Comparison of ENCODE assay signal across 23 cellular contexts in the genomic region with DNA sequence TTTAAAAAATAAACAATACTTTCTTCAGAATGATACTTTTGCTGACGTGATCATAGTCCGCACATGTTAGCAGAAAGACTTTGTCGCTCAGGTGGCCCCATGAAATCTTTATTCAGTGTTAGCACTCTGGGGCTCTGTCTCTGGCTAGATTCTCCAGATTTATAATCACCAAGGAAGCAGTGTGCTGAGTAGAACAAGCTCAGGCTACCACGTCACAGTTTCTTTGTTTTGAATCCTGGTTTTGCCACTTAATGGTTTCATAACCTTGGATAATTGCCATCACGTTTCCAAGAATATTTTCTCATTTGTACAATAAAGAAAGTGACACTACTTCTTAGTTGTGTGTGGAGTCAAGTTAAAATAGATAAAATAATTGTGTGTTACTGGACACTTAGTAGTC. TPM values are rescaled to one million over a fixed set of nuclear protein-coding genes. Genes with fewer than 3 reads are reported as not detected.
"Had no signal": no experiment of that assay in that cellular context is flagged by ENCODE, and none has a peak within 500 bp of the region (broad histone marks: within the 10 kb centered on the region; RNA-seq: fewer than 3 reads in every experiment).

No MANE protein-coding gene starts in this region.

- H3K27me3 ChIP-seq: body of pancreas, foreskin keratinocyte, tibial artery had no signal

- H3K36me3 ChIP-seq: tibial artery had no signal

- H3K36me3 Mint-ChIP-seq: activated naive CD8-positive, alpha-beta T cell treated with anti-CD3 and anti-CD28 coated beads, Interleukin-2, amount 10 ng/mL, durations not matched to agents 7 days and 5 days had no signal

- H3K9me3 ChIP-seq: body of pancreas, tibial artery had no signal

- DNase-seq: activated CD4-positive, alpha-beta T cell treated with anti-CD3 and anti-CD28 coated beads, Interleukin-2, amount 10 ng/mL, durations not matched to agents 24 days and 14 days; activated CD8-positive, alpha-beta T cell treated with anti-CD3 and anti-CD28 coated beads for 36 hours; activated naive CD4-positive, alpha-beta T cell; activated naive CD8-positive, alpha-beta T cell treated with anti-CD3 and anti-CD28 coated beads, Interleukin-2, amount 10 ng/mL, durations not matched to agents 7 days and 5 days; activated T-cell treated with anti-CD3 and anti-CD28 coated beads, Interleukin-2, amount 50 U/mL, for 1 hour; body of pancreas; cortex of kidney; foreskin keratinocyte; hypothalamus; nephron progenitor cell; occipital lobe; retina; stimulated activated CD4-positive, alpha-beta T cell treated with anti-CD3 and anti-CD28 coated beads, Interleukin-12 subunit alpha, Interleukin-12 subunit beta, amount 100 ng/mL, for 4 hours; stimulated activated CD4-positive, alpha-beta T cell treated with anti-CD3 and anti-CD28 coated beads, Interleukin-1b, Interleukin-23, amount 100 ng/mL, for 48 hours; stimulated activated naive CD4-positive, alpha-beta T cell treated with Interleukin-2 at 50 U/mL for 16 hours; T1000; tibial artery had no signal

- H3K4me1 Mint-ChIP-seq: activated CD4-positive, alpha-beta T cell treated with anti-CD3 and anti-CD28 coated beads, Interleukin-2, amount 10 ng/mL, durations not matched to agents 24 days and 14 days; activated naive CD8-positive, alpha-beta T cell treated with anti-CD3 and anti-CD28 coated beads, Interleukin-2, amount 10 ng/mL, durations not matched to agents 7 days and 5 days; activated T-helper 17 cell treated with anti-CD3 and anti-CD28 coated beads, Interleukin-2, amount 50 U/mL, for 72 hours had no signal

- H3K4me3 Mint-ChIP-seq: activated CD4-positive, alpha-beta T cell treated with anti-CD3 and anti-CD28 coated beads, Interleukin-2, amount 10 ng/mL, durations not matched to agents 24 days and 14 days; activated CD8-positive, alpha-beta T cell treated with anti-CD3 and anti-CD28 coated beads for 36 hours; activated naive CD8-positive, alpha-beta T cell treated with anti-CD3 and anti-CD28 coated beads, Interleukin-2, amount 10 ng/mL, durations not matched to agents 7 days and 5 days; activated T-helper 17 cell treated with anti-CD3 and anti-CD28 coated beads, Interleukin-2, amount 50 U/mL, for 72 hours; nephron progenitor cell had no signal

- H3K27me3 Mint-ChIP-seq: activated CD4-positive, alpha-beta T cell treated with anti-CD3 and anti-CD28 coated beads, Interleukin-2, amount 10 ng/mL, durations not matched to agents 24 days and 14 days; activated CD8-positive, alpha-beta T cell treated with anti-CD3 and anti-CD28 coated beads for 36 hours; activated naive CD8-positive, alpha-beta T cell treated with anti-CD3 and anti-CD28 coated beads, Interleukin-2, amount 10 ng/mL, durations not matched to agents 7 days and 5 days; activated T-helper 17 cell treated with anti-CD3 and anti-CD28 coated beads, Interleukin-2, amount 50 U/mL, for 72 hours had no signal

- H3K27ac Mint-ChIP-seq: activated CD4-positive, alpha-beta T cell treated with anti-CD3 and anti-CD28 coated beads, Interleukin-2, amount 10 ng/mL, durations not matched to agents 24 days and 14 days; activated CD8-positive, alpha-beta T cell treated with anti-CD3 and anti-CD28 coated beads for 36 hours; activated naive CD8-positive, alpha-beta T cell treated with anti-CD3 and anti-CD28 coated beads, Interleukin-2, amount 10 ng/mL, durations not matched to agents 7 days and 5 days; activated T-helper 17 cell treated with anti-CD3 and anti-CD28 coated beads, Interleukin-2, amount 50 U/mL, for 72 hours; nephron progenitor cell had no signal

- H3K9me3 Mint-ChIP-seq: activated CD4-positive, alpha-beta T cell treated with anti-CD3 and anti-CD28 coated beads, Interleukin-2, amount 10 ng/mL, durations not matched to agents 24 days and 14 days; activated naive CD8-positive, alpha-beta T cell treated with anti-CD3 and anti-CD28 coated beads, Interleukin-2, amount 10 ng/mL, durations not matched to agents 7 days and 5 days; activated T-helper 17 cell treated with anti-CD3 and anti-CD28 coated beads, Interleukin-2, amount 50 U/mL, for 72 hours; nephron progenitor cell had no signal

- H3K4me1 ChIP-seq: tibial artery had no signal

- H3K4me3 ChIP-seq: body of pancreas, tibial artery had no signal

- H3K27ac ChIP-seq: body of pancreas, foreskin keratinocyte, tibial artery had no signal

RNA-seq across cellular contexts. Expression of a gene that starts 3.9 kb away (rescaled TPM):
- total RNA-seq: activated CD4-positive, alpha-beta T cell treated with anti-CD3 and anti-CD28 coated beads, Interleukin-2, amount 10 ng/mL, durations not matched to agents 24 days and 14 days; activated CD8-positive, alpha-beta T cell treated with anti-CD3 and anti-CD28 coated beads for 36 hours; activated naive CD8-positive, alpha-beta T cell treated with anti-CD3 and anti-CD28 coated beads, Interleukin-2, amount 10 ng/mL, durations not matched to agents 7 days and 5 days; activated T-helper 17 cell treated with anti-CD3 and anti-CD28 coated beads, Interleukin-2, amount 50 U/mL, for 72 hours; left lobe of liver; myocyte; occipital lobe; posterior vena cava; subcutaneous adipose tissue; T-helper 1 cell treated with Interleukin-12 subunit alpha and Interleukin-12 subunit beta and Interleukin-4 antibody, amounts not matched to agents 30 ng/mL and 1 ng/mL, for 36 hours had no signal
